Comparison of ENCODE assay signal across 8 cellular contexts in the genomic region with DNA sequence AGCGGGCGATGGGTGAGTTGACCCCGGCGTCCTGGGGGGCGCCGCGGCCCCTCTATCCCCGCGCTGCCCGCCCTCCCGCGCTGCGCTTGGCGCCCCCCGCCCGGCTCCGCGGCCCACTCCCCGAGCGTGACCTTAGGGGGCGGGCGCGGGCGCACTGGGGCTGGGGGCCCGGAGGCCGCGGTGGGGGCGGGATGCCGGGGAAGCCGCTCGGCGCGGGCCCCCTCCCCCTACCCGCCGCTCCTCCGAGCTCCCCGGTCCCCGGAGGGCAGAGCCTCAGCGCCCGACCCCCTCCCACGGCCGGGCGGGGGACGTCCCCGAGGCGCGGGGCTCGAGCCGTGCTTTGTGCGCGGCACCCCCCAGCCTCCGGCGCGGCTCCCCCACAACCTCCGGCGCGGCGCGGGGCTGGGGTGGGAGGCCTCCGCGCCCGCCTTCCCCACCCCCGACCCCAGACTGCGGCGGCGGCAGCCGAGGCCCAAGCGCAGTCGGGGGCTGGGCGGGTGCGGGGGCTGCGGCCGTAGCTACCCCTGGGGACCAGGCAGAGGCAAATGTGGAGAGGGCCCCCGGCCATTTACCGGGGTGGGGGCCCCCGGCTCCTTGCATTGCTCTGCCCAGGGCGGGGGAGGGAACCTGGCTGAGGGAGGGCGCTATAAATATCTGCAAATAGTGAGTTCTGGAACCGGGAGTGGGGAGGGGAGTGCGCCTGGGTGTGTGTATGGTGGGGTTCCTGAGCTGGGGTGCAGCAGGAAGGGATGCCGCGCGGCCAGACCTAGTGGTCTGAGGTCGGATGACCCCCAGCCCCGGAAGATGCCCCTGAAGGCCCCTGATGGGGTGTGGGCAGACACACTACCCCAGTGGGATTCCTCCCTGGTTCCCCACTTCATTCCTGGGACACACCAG. TPM values are rescaled to one million over a fixed set of nuclear protein-coding genes. Genes with fewer than 3 reads are reported as not detected.
DNase-seq lines count a peak whose midpoint lies in the region; ATAC-seq and TF ChIP-seq lines count a peak whose summit lies in the region.

No MANE protein-coding gene starts in this region.

- no peaks in the 10 kb centered on the region for H3F3A ChIP-seq in GM23248 (ENCODE audit: insufficient read depth)

- no peak overlapping the region for H3K27ac Mint-ChIP-seq in WTC11
- peak overlapping the region; percentile 85 for H3K27ac Mint-ChIP-seq in stimulated activated memory B cell treated with anti-CD40 and anti-IgM and Interleukin-4, amounts not matched to agents 10 μg/mL and 1 μg/mL and 100 μg/mL, for 72 hours

- DNase-seq in GM19238 (ENCODE audit: insufficient read length, low spot score): peak; percentile 66
- DNase-seq in WTC11 (ENCODE audit: low spot score): no peak
- DNase-seq in right atrium auricular region (ENCODE audit: low spot score): no peak
- DNase-seq in GM23248: no peak
- DNase-seq in RWPE1 (ENCODE audit: low spot score): no peak
- DNase-seq in stimulated activated CD4-positive, alpha-beta T cell treated with anti-CD3 and anti-CD28 coated beads, Interleukin-2, amount 100 ng/mL, for 24 hours: no peak

- H3K27ac ChIP-seq in right atrium auricular region: peak overlapping the region; percentile 60 to 78
- H3K27ac ChIP-seq in GM23248: no peak overlapping the region
- H3K27ac ChIP-seq in RWPE1: no peak overlapping the region

- POLR2A ChIA-PET in WTC11 (lab: Charles Lee) (no interaction called here), RWPE1 (lab: Yijun Ruan, JAX; ENCODE audit: low non-redundant PET) (no interaction called here)

- no peak overlapping the region for H2AFZ ChIP-seq in GM23248

- CTCF ChIA-PET in WTC11 (lab: Charles Lee): interaction anchor here (0.7 to 1.3 kb wide), 7 partner anchors 12 to 71 kb away, joined by 3 to 4 read pairs (median 3); no protein-coding TSS in a partner anchor
- CTCF ChIA-PET in RWPE1 (lab: Yijun Ruan, JAX): no interaction called here

- no peaks in the 10 kb centered on the region for H3K36me3 Mint-ChIP-seq in WTC11
- peaks cover 12% of the 10 kb centered on the region for H3K36me3 Mint-ChIP-seq in stimulated activated memory B cell treated with anti-CD40 and anti-IgM and Interleukin-4, amounts not matched to agents 10 μg/mL and 1 μg/mL and 100 μg/mL, for 72 hours

- H3K4me3 Mint-ChIP-seq in WTC11: peak overlapping the region; percentile 81
- H3K4me3 Mint-ChIP-seq in stimulated activated memory B cell treated with anti-CD40 and anti-IgM and Interleukin-4, amounts not matched to agents 10 μg/mL and 1 μg/mL and 100 μg/mL, for 72 hours: peak overlapping the region; percentile 82

- no peak overlapping the region for H3K4me2 ChIP-seq in GM23248 (ENCODE audit: unreplicated experiment)

- H3K27me3 Mint-ChIP-seq in WTC11 (ENCODE audit: low read depth): peaks cover 50% of the 10 kb centered on the region
- H3K27me3 Mint-ChIP-seq in stimulated activated memory B cell treated with anti-CD40 and anti-IgM and Interleukin-4, amounts not matched to agents 10 μg/mL and 1 μg/mL and 100 μg/mL, for 72 hours: no peaks in the 10 kb centered on the region

- WGBS in GM23248 (ENCODE audit: low coverage in 1 of 2, low lambda C conversion rate in 2 of 2, missing lambda C conversion rate in 2 of 2), 2 experiments: 1 to 2% methylated on average over 6 to 24 of the region's 85 CpGs

- in situ Hi-C loops in GM23248 (cut with MboI): no loop called here

- no peaks in the 10 kb centered on the region for H4K20me1 ChIP-seq in GM23248 (ENCODE audit: insufficient read depth)

- ATAC-seq in WTC11 (no peak; the same call in 1 of the 2 replicates), GM19467 (IDR thresholded peaks at IDR 0.05; ENCODE audit: unreplicated experiment) (no peak)
- peak; percentile 64 for ATAC-seq in stimulated activated memory B cell treated with anti-CD40 and anti-IgM and Interleukin-4, amounts not matched to agents 10 μg/mL and 1 μg/mL and 100 μg/mL, for 72 hours

- H3K27me3 ChIP-seq in right atrium auricular region (no peaks in the 10 kb centered on the region), GM23248 (replicated peaks; ENCODE audit: insufficient read depth) (peaks cover 10% of the 10 kb centered on the region)

- TF ChIP-seq CTCF in WTC11 (IDR thresholded peaks at IDR 0.05) (no peak), right atrium auricular region (IDR thresholded peaks at IDR 0.05) (no peak), RWPE1 (conservative IDR thresholded peaks at IDR 0.05; ENCODE audit: low read depth) (no peak)

- H3K9me3 ChIP-seq in right atrium auricular region (no peaks in the 10 kb centered on the region), GM23248 (ENCODE audit: low read depth) (no peaks in the 10 kb centered on the region)

- H3K36me3 ChIP-seq in right atrium auricular region (no peaks in the 10 kb centered on the region), GM23248 (ENCODE audit: low read depth) (no peaks in the 10 kb centered on the region)

- no peaks in the 10 kb centered on the region for H3K79me2 ChIP-seq in GM23248 (ENCODE audit: insufficient read depth)

- no peaks in the 10 kb centered on the region for H3K9me3 Mint-ChIP-seq in WTC11
- H3K9me3 Mint-ChIP-seq in stimulated activated memory B cell treated with anti-CD40 and anti-IgM and Interleukin-4, amounts not matched to agents 10 μg/mL and 1 μg/mL and 100 μg/mL, for 72 hours: no peaks in the 10 kb centered on the region

- H3K9ac ChIP-seq in GM23248: no peak overlapping the region

- peaks cover 0 to 8% of the 10 kb centered on the region in 2 donors for H3K4me1 ChIP-seq in right atrium auricular region
- H3K4me1 ChIP-seq in GM23248 (ENCODE audit: insufficient read depth): no peaks in the 10 kb centered on the region

- H3K9me2 ChIP-seq in GM23248 (ENCODE audit: insufficient read depth): no peaks in the 10 kb centered on the region

- H3K4me3 ChIP-seq in right atrium auricular region (peak overlapping the region; percentile 56 to 69), GM23248 (no peak overlapping the region)

- peaks cover 30% of the 10 kb centered on the region for H3K4me1 Mint-ChIP-seq in WTC11
- H3K4me1 Mint-ChIP-seq in stimulated activated memory B cell treated with anti-CD40 and anti-IgM and Interleukin-4, amounts not matched to agents 10 μg/mL and 1 μg/mL and 100 μg/mL, for 72 hours: peaks cover 75% of the 10 kb centered on the region

TF ChIP-seq in WTC11, 78 proteins besides CTCF, POLR2A, EP300 and RAD21:
- TF ChIP-seq JAZF1 (CRISPR knock-in tag; IDR thresholded peaks at IDR 0.05) (no peak), TP53 (CRISPR knock-in tag; IDR thresholded peaks at IDR 0.05) (0 out of 2 replicates have a peak, but pooled peaks have one; percentile 67)

RNA-seq across cellular contexts. Expression of gene MGAT3, which starts 1.0 kb away (rescaled TPM):
- total RNA-seq in WTC11 (2021) (10.3 to 11.4 TPM (median 11.4 TPM) in 3 replicates), right atrium auricular region (10 to 100 TPM in 1 of 2 donors, 1 to 10 TPM in 1; 2.9 to 11.3 TPM)
- not detected in 2 replicates for total RNA-seq in GM23248 (2014; rRNA removed; shearing (Covaris generic))
- polyA plus RNA-seq in GM23248 (2016; fragmentation: Nextera tagmentation; extraction: Ambion mirVana): not detected in 2 replicates

RNA-seq across cellular contexts. Expression of gene MIEF1, which starts 44.3 kb away (rescaled TPM):
- 31.5 to 38.7 TPM (median 31.9 TPM) in 3 replicates for total RNA-seq in WTC11 (2021)
- 10 to 100 TPM; 14.4 to 22.1 TPM for total RNA-seq in right atrium auricular region
- 26.2 and 27.1 TPM in 2 replicates for total RNA-seq in GM23248 (2014; rRNA removed; shearing (Covaris generic))
- polyA plus RNA-seq in GM23248 (2016; fragmentation: Nextera tagmentation; extraction: Ambion mirVana): 20.2 and 20.6 TPM in 2 replicates

RNA-seq across cellular contexts. Expression of gene TAB1, which starts 58.2 kb away (rescaled TPM):
- total RNA-seq in WTC11 (2021) (36.8 to 38.3 TPM (median 38.0 TPM) in 3 replicates), right atrium auricular region (10 to 100 TPM; 13.0 to 13.7 TPM)
- 13.4 and 16.9 TPM in 2 replicates for total RNA-seq in GM23248 (2014; rRNA removed; shearing (Covaris generic))
- 12.1 and 13.9 TPM in 2 replicates for polyA plus RNA-seq in GM23248 (2016; fragmentation: Nextera tagmentation; extraction: Ambion mirVana)

Comparison
In these comparisons a context has a peak if more than half of its experiments do, and no peak if none do; other contexts are left out.
1. H3K27ac ChIP-seq: peak in right atrium auricular region (2 of 2); none in GM23248 (single experiment) and RWPE1 (single experiment).